17 cellular contexts compared by ENCODE assay signal in the genomic region with DNA sequence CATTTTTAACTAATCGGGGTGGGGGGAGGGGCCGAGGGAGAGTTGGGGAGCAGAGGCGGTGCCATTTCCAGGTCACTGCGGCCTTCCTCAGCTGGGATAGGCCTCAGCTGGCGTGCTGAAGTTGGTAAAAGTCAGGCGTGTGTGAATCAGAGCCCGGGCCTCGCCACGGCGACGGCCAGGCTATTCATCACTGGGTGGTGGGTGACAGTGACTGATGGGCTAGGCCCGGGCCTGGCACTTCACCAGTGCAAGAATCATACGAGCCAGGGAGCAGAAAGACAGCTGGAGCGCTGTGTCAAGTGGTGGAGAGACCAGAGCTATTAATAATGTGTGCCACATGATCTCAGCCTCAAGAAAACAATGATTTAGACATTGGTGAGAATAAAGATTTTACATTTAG.
DNase-seq lines count a peak whose midpoint lies in the region; ATAC-seq lines count a peak whose summit lies in the region.
"Had no signal": no experiment of that assay in that cellular context is flagged by ENCODE, and none has a peak within 500 bp of the region (broad histone marks: within the 10 kb centered on the region; RNA-seq: fewer than 3 reads in every experiment).

No MANE protein-coding gene starts in this region.

- ATAC-seq in GM21390 (IDR thresholded peaks at IDR 0.05; ENCODE audit: unreplicated experiment) (no peak), HG02938 (IDR thresholded peaks at IDR 0.05; ENCODE audit: unreplicated experiment) (no peak)
- ATAC-seq: activated CD8-positive, alpha-beta T cell treated with anti-CD3 and anti-CD28 coated beads, Interleukin-2, amount 10 ng/mL, durations not matched to agents 7 days and 5 days; activated naive CD8-positive, alpha-beta T cell treated with anti-CD3 and anti-CD28 coated beads, Interleukin-2, amount 50 U/mL, for 24 hours; K562; lower lobe of right lung; T-cell had no signal

- DNase-seq in ELF-1 (ENCODE audit: low read depth, low spot score), result peak; percentile 45
- DNase-seq in NCI-H1105 (lab: John Stamatoyannopoulos, UW), result peak; percentile 14
- peak; percentile 6 for DNase-seq in RPMI7951 (ENCODE audit: low read depth)
- DNase-seq in medulla oblongata (ENCODE audit: extremely low spot score), result peak; percentile 14
- no peak for DNase-seq in foreskin melanocyte
- DNase-seq in MV-4-11 (lab: John Stamatoyannopoulos, UW), result no peak
- DNase-seq: activated CD8-positive, alpha-beta T cell treated with anti-CD3 and anti-CD28 coated beads, Interleukin-2, amount 10 ng/mL, durations not matched to agents 7 days and 5 days; activated naive CD8-positive, alpha-beta T cell treated with anti-CD3 and anti-CD28 coated beads, Interleukin-2, amount 50 U/mL, for 24 hours; erythroblast; GDM1; lower lobe of right lung; NCI-H146; NK-92 treated with Interleukin-12 subunit alpha and Interleukin-12 subunit beta, amount 100 ng/mL, for 24 hours; T-cell had no signal

Comparison
In these comparisons a context has a peak if more than half of its experiments do, and no peak if none do; other contexts are left out.
1. DNase-seq: peak in ELF-1 (single experiment), NCI-H1105 (single experiment), RPMI7951 (single experiment) and medulla oblongata (single experiment); none in foreskin melanocyte (single experiment) and MV-4-11 (single experiment).